In the genomic region with DNA sequence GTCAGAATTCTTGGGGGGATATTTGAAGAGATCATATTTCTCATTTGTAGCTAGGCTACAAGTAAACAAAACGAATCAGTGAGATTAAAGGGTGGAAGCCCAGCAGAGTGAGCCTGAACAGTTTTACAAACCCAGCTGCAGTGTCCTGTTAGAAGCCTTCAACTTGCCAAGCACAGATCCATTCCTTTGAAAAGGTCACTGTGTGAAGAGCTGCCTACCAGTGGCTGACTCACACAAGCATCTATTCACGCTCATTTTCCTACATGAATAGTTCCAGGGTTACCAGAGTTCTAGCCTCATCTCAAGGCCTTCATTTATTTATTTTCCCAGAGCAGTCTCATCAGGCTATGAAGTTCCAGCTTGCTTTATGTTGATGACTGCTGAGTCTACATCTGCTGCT, we compare ENCODE assay signal across 14 cellular contexts. TPM values are rescaled to one million over a fixed set of nuclear protein-coding genes. Genes with fewer than 3 reads are reported as not detected.
DNase-seq lines count a peak whose midpoint lies in the region; ATAC-seq and TF ChIP-seq lines count a peak whose summit lies in the region.
"Had no signal": no experiment of that assay in that cellular context is flagged by ENCODE, and none has a peak within 500 bp of the region (broad histone marks: within the 10 kb centered on the region; RNA-seq: fewer than 3 reads in every experiment).

No MANE protein-coding gene starts in this region.

- intact Hi-C loops in natural killer cell (cut with micrococcal nuclease) = no loop called here
- intact Hi-C loops in prostate gland (cut with DNase I) = no loop called here

- no peaks in the 10 kb centered on the region for H3K27me3 ChIP-seq in prostate gland (replicated peaks; ENCODE audit: insufficient read depth)
- H3K27me3 ChIP-seq: ascending aorta had no signal

- H3K4me3 Mint-ChIP-seq in neural crest cell (no peak overlapping the region), natural killer cell (no peak overlapping the region)
- H3K4me3 Mint-ChIP-seq: CD4-positive, CD25-positive, alpha-beta regulatory T cell had no signal

- no peaks in the 10 kb centered on the region for H3K9me3 ChIP-seq in prostate gland
- H3K9me3 ChIP-seq: ascending aorta had no signal

- H3K27ac Mint-ChIP-seq in neural crest cell (ENCODE audit: unreplicated experiment) = peak overlapping the region; percentile 61
- H3K27ac Mint-ChIP-seq in natural killer cell = no peak overlapping the region
- H3K27ac Mint-ChIP-seq: CD4-positive, CD25-positive, alpha-beta regulatory T cell had no signal

- no peaks in the 10 kb centered on the region for H3K27me3 Mint-ChIP-seq in neural crest cell (ENCODE audit: low read depth)
- H3K27me3 Mint-ChIP-seq in natural killer cell (ENCODE audit: low read depth in 2 of 2) = no peaks in the 10 kb centered on the region
- H3K27me3 Mint-ChIP-seq: CD4-positive, CD25-positive, alpha-beta regulatory T cell had no signal

- DNase-seq in AG10803 (ENCODE audit: low read depth) = peak; percentile 65
- DNase-seq in RPMI7951 (ENCODE audit: low read depth) = peak; percentile 49
- DNase-seq in fibroblast of villous mesenchyme (ENCODE audit: low read depth) = peak; percentile 12
- no peak for DNase-seq in neural crest cell (ENCODE audit: low read depth, low spot score)
- no peak for DNase-seq in natural killer cell
- no peak for DNase-seq in prostate gland (ENCODE audit: low spot score)
- DNase-seq: CD4-positive, CD25-positive, alpha-beta regulatory T cell; glutamatergic neuron; midbrain; NCI-H524 treated with DMSO at 0.1 percent for 48 hours; stimulated activated naive CD4-positive, alpha-beta T cell had no signal

- no peak overlapping the region for H3K27ac ChIP-seq in prostate gland
- H3K27ac ChIP-seq: ascending aorta had no signal

- ATAC-seq in natural killer cell = no peak
- ATAC-seq in GM19023 (IDR thresholded peaks at IDR 0.05; ENCODE audit: unreplicated experiment) = no peak
- ATAC-seq in HG03095 (IDR thresholded peaks at IDR 0.05; ENCODE audit: unreplicated experiment) = no peak

- H3K36me3 ChIP-seq in prostate gland = no peaks in the 10 kb centered on the region
- H3K36me3 ChIP-seq: ascending aorta had no signal

- H3K36me3 Mint-ChIP-seq in neural crest cell (ENCODE audit: low read depth) = no peaks in the 10 kb centered on the region
- H3K36me3 Mint-ChIP-seq in natural killer cell = no peaks in the 10 kb centered on the region
- H3K36me3 Mint-ChIP-seq: CD4-positive, CD25-positive, alpha-beta regulatory T cell had no signal

- no peaks in the 10 kb centered on the region for H3K4me1 ChIP-seq in prostate gland (replicated peaks)
- H3K4me1 ChIP-seq: ascending aorta had no signal

- H3K4me1 Mint-ChIP-seq in neural crest cell (peaks cover 10% of the 10 kb centered on the region), natural killer cell (no peaks in the 10 kb centered on the region)
- H3K4me1 Mint-ChIP-seq: CD4-positive, CD25-positive, alpha-beta regulatory T cell had no signal

- H3K4me3 ChIP-seq in AG10803 (ENCODE audit: low read length) (no peak overlapping the region), fibroblast of villous mesenchyme (ENCODE audit: low read depth, low read length) (no peak overlapping the region), prostate gland (no peak overlapping the region)
- H3K4me3 ChIP-seq: ascending aorta had no signal

- TF ChIP-seq POLR2A in prostate gland (IDR thresholded peaks at IDR 0.05) = no peak

- no peaks in the 10 kb centered on the region for H3K9me3 Mint-ChIP-seq in neural crest cell
- no peaks in the 10 kb centered on the region for H3K9me3 Mint-ChIP-seq in natural killer cell

- TF ChIP-seq CTCF in AG10803 (conservative IDR thresholded peaks at IDR 0.05; ENCODE audit: low read length) (no peak), fibroblast of villous mesenchyme (IDR thresholded peaks at IDR 0.05; ENCODE audit: insufficient read depth, low read depth, low read length) (no peak), neural crest cell (conservative IDR thresholded peaks at IDR 0.05) (no peak), natural killer cell (IDR thresholded peaks at IDR 0.05) (no peak), prostate gland (IDR thresholded peaks at IDR 0.05) (no peak)

- WGBS in prostate gland = 28% methylated on average over 2 of the region's 2 CpGs

RNA-seq across cellular contexts. Expression of a gene that starts 25.7 kb away (rescaled TPM):
- not detected in 2 replicates for total RNA-seq in RPMI7951 (2014; rRNA removed; shearing (Covaris generic))
- total RNA-seq in fibroblast of villous mesenchyme = not detected in 2 replicates
- total RNA-seq in neural crest cell = not detected in 2 replicates
- total RNA-seq in natural killer cell = not detected
- total RNA-seq in prostate gland = 1 to 10 TPM in 1 of 2 donors, under 1 TPM in 1; 0.55 to 1.9 TPM
- total RNA-seq: ascending aorta; CD4-positive, CD25-positive, alpha-beta regulatory T cell had no signal

Comparison
In these comparisons a context has a peak if more than half of its experiments do, and no peak if none do; other contexts are left out.
1. DNase-seq: peak in AG10803 (single experiment), RPMI7951 (single experiment) and fibroblast of villous mesenchyme (single experiment); none in neural crest cell (single experiment), natural killer cell (single experiment) and prostate gland (single experiment).